ENCODE assay signal across 13 cellular contexts in the genomic region with DNA sequence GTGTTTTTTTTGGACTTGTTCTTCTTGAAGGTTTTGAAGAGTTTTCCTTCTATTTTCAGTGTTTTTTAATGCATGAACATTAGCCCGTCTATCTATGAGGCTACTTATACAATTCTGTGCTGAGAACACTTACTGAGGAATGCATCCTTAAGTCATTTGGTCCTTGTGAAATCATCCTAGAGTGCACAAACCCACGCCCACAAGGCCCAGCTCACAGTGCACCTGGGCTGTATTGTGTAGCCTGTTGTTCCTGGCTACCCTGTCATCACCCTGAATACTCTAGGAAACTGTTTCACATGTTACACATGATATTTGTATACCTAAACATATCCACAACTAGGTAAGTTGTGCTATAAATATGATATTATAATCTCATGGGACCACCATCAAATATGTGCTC.
A peak's percentile ranks its signal among the peaks of the same experiment; 100 is the strongest.
DNase-seq lines count a peak whose midpoint lies in the region; ATAC-seq and TF ChIP-seq lines count a peak whose summit lies in the region.
"Had no signal": no experiment of that assay in that cellular context is flagged by ENCODE, and none has a peak within 500 bp of the region (broad histone marks: within the 10 kb centered on the region; RNA-seq: fewer than 3 reads in every experiment).

No MANE protein-coding gene starts in this region.

- WGBS in mesodermal cell (ENCODE audit: insufficient coverage in 2 of 2), 2 experiments: no CpG with 5 or more reads among the region's 2 CpGs
- WGBS in suprapubic skin: no CpG with 5 or more reads among the region's 2 CpGs

- DNase-seq in NCI-H226 (peak; percentile 9), epithelial cell of prostate (ENCODE audit: low read depth, low spot score) (no peak), amniotic stem cell (lab: John Stamatoyannopoulos, UW) (no peak), suprapubic skin (ENCODE audit: low spot score in 2 of 2) (no peak), DMS153 (lab: John Stamatoyannopoulos, UW) (no peak)
- DNase-seq: CD8-positive, alpha-beta memory T cell; DMS79; GM23248; H7 had no signal

- H3K27ac ChIP-seq in epithelial cell of prostate: peak overlapping the region; percentile 91
- H3K27ac ChIP-seq in mesodermal cell (ENCODE audit: low read depth, low read length, severe bottlenecking): peak overlapping the region; percentile 94
- H3K27ac ChIP-seq in suprapubic skin: no peak overlapping the region
- H3K27ac ChIP-seq: BLaER1, GM23248 had no signal

- TF ChIP-seq CTCF in suprapubic skin (IDR thresholded peaks at IDR 0.05): no peak

- no peaks in the 10 kb centered on the region for H3K4me1 ChIP-seq in mesodermal cell (ENCODE audit: control insufficient read depth, insufficient read depth, low read length, poor library complexity, severe bottlenecking)
- H3K4me1 ChIP-seq in suprapubic skin: no peaks in the 10 kb centered on the region
- H3K4me1 ChIP-seq: BLaER1 had no signal

- ATAC-seq in HG02678 (IDR thresholded peaks at IDR 0.05; ENCODE audit: unreplicated experiment): no peak
- ATAC-seq: GM12878 had no signal

- H3K9me3 ChIP-seq in mesodermal cell (ENCODE audit: control insufficient read depth, low read length) (no peaks in the 10 kb centered on the region), suprapubic skin (no peaks in the 10 kb centered on the region)
- H3K9me3 ChIP-seq: BLaER1 had no signal

- no peak for TF ChIP-seq POLR2A in suprapubic skin (IDR thresholded peaks at IDR 0.05)

- H3K27me3 ChIP-seq in suprapubic skin: no peaks in the 10 kb centered on the region
- H3K27me3 ChIP-seq: BLaER1 had no signal

- H3K36me3 ChIP-seq in mesodermal cell (ENCODE audit: control insufficient read depth, insufficient read depth, low read length) (no peaks in the 10 kb centered on the region), suprapubic skin (no peaks in the 10 kb centered on the region)
- H3K36me3 ChIP-seq: BLaER1 had no signal

- H3K4me3 ChIP-seq in mesodermal cell (ENCODE audit: extremely low read depth, insufficient read depth, low read length, poor library complexity, severe bottlenecking) (no peak overlapping the region), suprapubic skin (no peak overlapping the region)
- H3K4me3 ChIP-seq: BLaER1, GM12878, GM23248 had no signal

- TF ChIP-seq EP300 in suprapubic skin (IDR thresholded peaks at IDR 0.05): no peak
